1 cellular context compared by ENCODE assay signal in the genomic region with DNA sequence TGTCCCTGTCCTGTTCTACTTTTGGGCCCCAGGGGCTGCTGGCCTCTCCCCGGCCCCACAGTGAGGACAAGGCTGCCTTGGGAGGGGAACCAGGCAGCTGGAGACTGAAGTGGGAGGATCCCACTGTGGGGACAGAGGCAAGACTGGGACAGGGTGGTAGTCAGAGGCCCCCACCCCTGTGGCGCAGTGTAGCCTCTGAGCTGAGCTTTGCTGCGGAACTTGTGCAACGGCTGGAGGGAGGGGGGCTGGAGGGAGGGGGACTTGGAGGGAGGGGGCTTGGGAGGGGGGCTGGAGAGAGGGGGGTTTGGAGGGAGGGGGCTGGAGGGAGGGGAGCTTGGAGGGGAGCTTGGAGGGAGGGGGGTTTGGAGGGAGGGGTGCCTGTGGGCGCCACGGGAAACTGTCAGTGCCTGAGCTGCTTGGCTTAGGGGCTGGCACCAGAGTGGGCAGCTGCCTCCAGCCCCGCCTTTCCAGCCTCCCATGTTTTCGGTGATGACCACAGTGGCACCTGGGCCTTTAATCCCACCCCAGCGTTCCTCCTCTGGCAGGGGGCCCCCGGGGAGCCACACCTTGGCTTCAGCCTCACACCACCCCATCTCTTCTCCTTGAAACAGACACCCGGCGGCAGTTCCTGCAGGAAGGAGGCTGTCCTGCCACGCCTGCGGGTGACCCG.
TF ChIP-seq lines count a peak whose summit lies in the region.

No MANE protein-coding gene starts in this region.

TF ChIP-seq in GM12878, 131 proteins besides CTCF, POLR2A, EP300 and RAD21:
- TF ChIP-seq CREB1 (IDR thresholded peaks at IDR 0.05; ENCODE audit: low read depth) (no peak), TCF3 (IDR thresholded peaks at IDR 0.05; ENCODE audit: borderline replicate concordance, insufficient read depth, low read depth, low read length) (0 out of 2 replicates have a peak, but pooled peaks have one; percentile 26)
